In genomic region chr11:9363954-9364912, GRCh38 we compare ENCODE assay signal across 8 cellular contexts. TPM values are rescaled to one million over a fixed set of nuclear protein-coding genes. Genes with fewer than 3 reads are reported as not detected.
DNase-seq lines count a peak whose midpoint lies in the region; ATAC-seq and TF ChIP-seq lines count a peak whose summit lies in the region.

No MANE protein-coding gene starts in this region.

- peak in 1 of 2 donors; percentile 90 for TF ChIP-seq POLR2A in heart left ventricle (IDR thresholded peaks at IDR 0.05)
- peak; percentile 80 for TF ChIP-seq POLR2A in transverse colon (IDR thresholded peaks at IDR 0.05)

- H3K27ac ChIP-seq in heart left ventricle (peak overlapping the region; percentile 91 to 100 (median 99)), transverse colon (peak overlapping the region; percentile 94 to 99 (median 97))

- H3K27me3 ChIP-seq in adipocyte (replicated peaks; ENCODE audit: control insufficient read depth, insufficient read depth, low read length) (no peaks in the 10 kb centered on the region), heart left ventricle (no peaks in the 10 kb centered on the region), transverse colon (no peaks in the 10 kb centered on the region)

- H3K9me3 ChIP-seq in adipocyte (ENCODE audit: control insufficient read depth, low read length) = no peaks in the 10 kb centered on the region
- H3K9me3 ChIP-seq in heart left ventricle = no peaks in the 10 kb centered on the region
- H3K9me3 ChIP-seq in transverse colon = no peaks in the 10 kb centered on the region

- TF ChIP-seq CTCF in GM13977 (IDR thresholded peaks at IDR 0.05; ENCODE audit: extremely low read depth, insufficient read depth, missing control alignments) = no peak
- peak in 2 of 12 donors; percentile 6 to 7 for TF ChIP-seq CTCF in heart left ventricle (IDR thresholded peaks at IDR 0.05)
- TF ChIP-seq CTCF in transverse colon (IDR thresholded peaks at IDR 0.05) = no peak

- H3K4me1 ChIP-seq in adipocyte (ENCODE audit: control insufficient read depth, insufficient read depth, low read length) (peaks cover 35% of the 10 kb centered on the region), heart left ventricle (peaks cover 0 to 25% (median 13%) of the 10 kb centered on the region in 12 donors), transverse colon (peaks cover 0 to 18% (median 9%) of the 10 kb centered on the region in 4 donors)

- no peaks in the 10 kb centered on the region for H3K36me3 ChIP-seq in adipocyte (ENCODE audit: control insufficient read depth, insufficient read depth, low read length, severe bottlenecking)
- no peaks in the 10 kb centered on the region for H3K36me3 ChIP-seq in heart left ventricle
- H3K36me3 ChIP-seq in transverse colon = no peaks in the 10 kb centered on the region

- peak overlapping the region; percentile 90 for H3K9ac ChIP-seq in adipocyte (ENCODE audit: low read length)

- TF ChIP-seq EP300 in transverse colon (IDR thresholded peaks at IDR 0.05; ENCODE audit: low read depth) = peak; percentile 64

- in situ Hi-C loops in GM13977 (cut with MboI; ENCODE audit: low pct_unique_long_range_greater_than_20kb, low sequenced_read_pairs, unreplicated experiment) (no loop called here), transverse colon (cut with MboI; ENCODE audit: low pct_ligation_motif_present in 1 of 4, low pct_unique_long_range_greater_than_20kb in 1 of 4, low sequenced_read_pairs in 3 of 4) (no loop called here)

- ATAC-seq in HG02852 (IDR thresholded peaks at IDR 0.05; ENCODE audit: unreplicated experiment) = peak; percentile 96
- peak; percentile 95 to 99 (median 99) for ATAC-seq in heart left ventricle

- intact Hi-C loops in heart left ventricle (cut with DNase I) = loop anchor here in 8 of 10 donors (1.0 to 10.0 kb wide), 8 partner anchors 20 to 951 kb away; partner anchors contain the start of genes TMEM41B (in 6 of the 8), IPO7 (in 2 of the 8) and ZNF143 (in 1 of the 8)
- intact Hi-C loops in transverse colon (cut with DNase I; ENCODE audit: low total_unique reads) = no loop called here

- DNase-seq in GM13977 (ENCODE audit: low spot score) (peak; percentile 91), NCI-H1436 (lab: John Stamatoyannopoulos, UW) (peak; percentile 77), SW480 (ENCODE audit: low spot score) (peak; percentile 98), adipocyte (ENCODE audit: low read depth) (peak; percentile 98), heart left ventricle (peak; percentile 96 to 99 (median 97)), pons (ENCODE audit: low spot score) (peak; percentile 90), transverse colon (peak; percentile 96)

- peak overlapping the region; percentile 75 for H3K4me3 ChIP-seq in adipocyte (ENCODE audit: low read length)
- H3K4me3 ChIP-seq in heart left ventricle = peak overlapping the region in 10 of 12 donors; percentile 39 to 65 (median 54)
- peak overlapping the region; percentile 23 to 57 (median 36) for H3K4me3 ChIP-seq in transverse colon

- WGBS in heart left ventricle, 4 donors = 2 to 9% (median 3%) methylated on average over 40 to 64 of the region's 64 CpGs
- 2 to 21% methylated on average over 7 to 52 of the region's 64 CpGs for WGBS in transverse colon (ENCODE audit: low coverage in 1 of 2), 2 donors

RNA-seq across cellular contexts. Expression of gene IPO7, which starts 20.2 kb away (rescaled TPM):
- total RNA-seq in heart left ventricle = 100 to 1,000 TPM in 8 of 9 donors, 10 to 100 TPM in 1; 71.7 to 200 (median 141) TPM
- 100 to 1,000 TPM in 1 of 2 donors, 10 to 100 TPM in 1; 25.6 to 150 TPM for polyA plus RNA-seq in heart left ventricle
- 10 to 100 TPM; 20.9 to 64.5 (median 44.6) TPM for total RNA-seq in transverse colon

RNA-seq across cellular contexts. Expression of gene TMEM41B, which starts 49.8 kb away (rescaled TPM):
- total RNA-seq in heart left ventricle = 10 to 100 TPM; 17.7 to 27.8 (median 22.6) TPM
- 10 to 100 TPM; 14.8 to 21.7 TPM for polyA plus RNA-seq in heart left ventricle
- 10 to 100 TPM; 13.7 to 53.9 (median 51.8) TPM for total RNA-seq in transverse colon

Comparison
In these comparisons a context has a peak if more than half of its experiments do, and no peak if none do; other contexts are left out.
1. Peak in every context shown above with its lines: DNase-seq, ATAC-seq, H3K4me3 ChIP-seq and H3K27ac ChIP-seq.